ENCODE assay signal across 8 cellular contexts in genomic region chr13:32427852-32428580, GRCh38. TPM values are rescaled to one million over a fixed set of nuclear protein-coding genes. Genes with fewer than 3 reads are reported as not detected.
DNase-seq lines count a peak whose midpoint lies in the region; ATAC-seq and TF ChIP-seq lines count a peak whose summit lies in the region.

Gene N4BP2L1, minus strand, starts transcription at chr13:32428130. Its CDS starts 48 bp downstream, at chr13:32428082.

- H4K20me1 ChIP-seq in DOHH2 (ENCODE audit: control insufficient read depth, insufficient read depth, low read depth, low read length): no peaks in the 10 kb centered on the region

- H3K79me2 ChIP-seq in DOHH2 (ENCODE audit: control insufficient read depth, low read length): no peaks in the 10 kb centered on the region

- peak; percentile 70 to 82 for TF ChIP-seq POLR2A in adrenal gland (IDR thresholded peaks at IDR 0.05)

- H3K4me3 ChIP-seq in DOHH2 (ENCODE audit: low read length): peak within 1 kb of the TSS; percentile 74
- H3K4me3 ChIP-seq in adrenal gland: peak within 1 kb of the TSS; percentile 26 to 96 (median 77)
- peak within 1 kb of the TSS; percentile 67 for H3K4me3 ChIP-seq in retinal pigment epithelial cell (ENCODE audit: low read length)

- H3K9me2 ChIP-seq in DOHH2 (replicated peaks; ENCODE audit: control insufficient read depth, low read length): no peaks in the 10 kb centered on the region

- no peak for TF ChIP-seq EP300 in Ishikawa (IDR thresholded peaks at IDR 0.05; ENCODE audit: borderline replicate concordance)

- peak; percentile 73 for ATAC-seq in GM21528 (IDR thresholded peaks at IDR 0.05; ENCODE audit: low FRiP score, unreplicated experiment)
- ATAC-seq in T-helper 17 cell: peak; percentile 70

- no peaks in the 10 kb centered on the region for H3K27me3 Mint-ChIP-seq in T-helper 17 cell

- H3K27me3 ChIP-seq in DOHH2 (ENCODE audit: control insufficient read depth, low read length) (peaks cover 40% of the 10 kb centered on the region), adrenal gland (no peaks in the 10 kb centered on the region)

- H3K4me1 ChIP-seq in DOHH2 (ENCODE audit: control insufficient read depth, low read length) (peaks cover 20% of the 10 kb centered on the region), adrenal gland (replicated peaks in 1 of 2) (peaks cover 0 to 21% of the 10 kb centered on the region in 2 donors)

- no peaks in the 10 kb centered on the region for H3F3A ChIP-seq in DOHH2 (ENCODE audit: control insufficient read depth, insufficient read depth)

- H3K27ac ChIP-seq in DOHH2 (ENCODE audit: low read depth, low read length): no peak within 1 kb of the TSS
- peak within 1 kb of the TSS; percentile 58 to 93 (median 81) for H3K27ac ChIP-seq in adrenal gland

- intact Hi-C loops in adrenal gland (cut with DNase I): loop anchor here in 1 of 2 donors (10.0 kb wide), 1 partner anchor 107 kb away; the partner anchor contains the start of gene N4BP2L2

- H3K36me3 ChIP-seq in DOHH2 (ENCODE audit: control insufficient read depth, low read length) (no peaks in the 10 kb centered on the region), adrenal gland (replicated peaks in 1 of 2) (no peaks in the 10 kb centered on the region)

- TF ChIP-seq CTCF in DOHH2 (IDR thresholded peaks at IDR 0.05; ENCODE audit: low read depth, low read length, poor library complexity, severe bottlenecking): no peak
- TF ChIP-seq CTCF in adrenal gland (IDR thresholded peaks at IDR 0.05): no peak
- TF ChIP-seq CTCF in retinal pigment epithelial cell (conservative IDR thresholded peaks at IDR 0.05; ENCODE audit: low read depth, low read length): no peak

- peaks cover 36% of the 10 kb centered on the region for H3K4me1 Mint-ChIP-seq in T-helper 17 cell

- 0 to 2% (median 0%) methylated on average over 9 to 40 of the region's 40 CpGs for WGBS in adrenal gland, 4 donors

- peak within 1 kb of the TSS; percentile 69 for H3K4me2 ChIP-seq in DOHH2 (ENCODE audit: low read length)

- no peak for TF ChIP-seq RAD21 in Ishikawa (IDR thresholded peaks at IDR 0.05; ENCODE audit: low read depth)

- H3K4me3 Mint-ChIP-seq in T-helper 17 cell: peak within 1 kb of the TSS; percentile 99

- H3K27ac Mint-ChIP-seq in T-helper 17 cell: peak within 1 kb of the TSS; percentile 97

- H3K36me3 Mint-ChIP-seq in T-helper 17 cell (ENCODE audit: low read depth): peaks cover 10% of the 10 kb centered on the region

- H3K9me3 ChIP-seq in DOHH2 (ENCODE audit: control insufficient read depth, insufficient read depth, low read length) (no peaks in the 10 kb centered on the region), T-helper 17 cell (ENCODE audit: control insufficient read depth, low read length, poor library complexity, severe bottlenecking) (no peaks in the 10 kb centered on the region), adrenal gland (replicated peaks in 1 of 3) (no peaks in the 10 kb centered on the region)

- peak; percentile 51 to 82 (median 73) for DNase-seq in T-helper 17 cell
- peak; percentile 67 to 85 (median 80) for DNase-seq in adrenal gland
- peak; percentile 75 to 77 for DNase-seq in hippocampal formation (lab: John Stamatoyannopoulos, UW)
- no peak for DNase-seq in retinal pigment epithelial cell (ENCODE audit: low read depth)
- no peak for DNase-seq in NCI-H2107 (lab: John Stamatoyannopoulos, UW)

TF ChIP-seq in Ishikawa, 13 proteins besides CTCF, POLR2A, EP300 and RAD21:
- TF ChIP-seq TEAD4 (IDR thresholded peaks at IDR 0.05): no peak
- TF ChIP-seq, protein P1, sequence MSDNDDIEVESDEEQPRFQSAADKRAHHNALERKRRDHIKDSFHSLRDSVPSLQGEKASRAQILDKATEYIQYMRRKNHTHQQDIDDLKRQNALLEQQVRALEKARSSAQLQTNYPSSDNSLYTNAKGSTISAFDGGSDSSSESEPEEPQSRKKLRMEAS (IDR thresholded peaks at IDR 0.05): peak; percentile 31; the same call in 1 of the 2 replicates
- no peak for TF ChIP-seq YY1 (IDR thresholded peaks at IDR 0.05; ENCODE audit: low read depth)
- TF ChIP-seq ZBTB7A (IDR thresholded peaks at IDR 0.05; ENCODE audit: low read depth): peak; percentile 69
- TF ChIP-seq EGR1 (IDR thresholded peaks at IDR 0.05): peak; percentile 81
- TF ChIP-seq, protein P2, sequence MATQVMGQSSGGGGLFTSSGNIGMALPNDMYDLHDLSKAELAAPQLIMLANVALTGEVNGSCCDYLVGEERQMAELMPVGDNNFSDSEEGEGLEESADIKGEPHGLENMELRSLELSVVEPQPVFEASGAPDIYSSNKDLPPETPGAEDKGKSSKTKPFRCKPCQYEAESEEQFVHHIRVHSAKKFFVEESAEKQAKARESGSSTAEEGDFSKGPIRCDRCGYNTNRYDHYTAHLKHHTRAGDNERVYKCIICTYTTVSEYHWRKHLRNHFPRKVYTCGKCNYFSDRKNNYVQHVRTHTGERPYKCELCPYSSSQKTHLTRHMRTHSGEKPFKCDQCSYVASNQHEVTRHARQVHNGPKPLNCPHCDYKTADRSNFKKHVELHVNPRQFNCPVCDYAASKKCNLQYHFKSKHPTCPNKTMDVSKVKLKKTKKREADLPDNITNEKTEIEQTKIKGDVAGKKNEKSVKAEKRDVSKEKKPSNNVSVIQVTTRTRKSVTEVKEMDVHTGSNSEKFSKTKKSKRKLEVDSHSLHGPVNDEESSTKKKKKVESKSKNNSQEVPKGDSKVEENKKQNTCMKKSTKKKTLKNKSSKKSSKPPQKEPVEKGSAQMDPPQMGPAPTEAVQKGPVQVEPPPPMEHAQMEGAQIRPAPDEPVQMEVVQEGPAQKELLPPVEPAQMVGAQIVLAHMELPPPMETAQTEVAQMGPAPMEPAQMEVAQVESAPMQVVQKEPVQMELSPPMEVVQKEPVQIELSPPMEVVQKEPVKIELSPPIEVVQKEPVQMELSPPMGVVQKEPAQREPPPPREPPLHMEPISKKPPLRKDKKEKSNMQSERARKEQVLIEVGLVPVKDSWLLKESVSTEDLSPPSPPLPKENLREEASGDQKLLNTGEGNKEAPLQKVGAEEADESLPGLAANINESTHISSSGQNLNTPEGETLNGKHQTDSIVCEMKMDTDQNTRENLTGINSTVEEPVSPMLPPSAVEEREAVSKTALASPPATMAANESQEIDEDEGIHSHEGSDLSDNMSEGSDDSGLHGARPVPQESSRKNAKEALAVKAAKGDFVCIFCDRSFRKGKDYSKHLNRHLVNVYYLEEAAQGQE (IDR thresholded peaks at IDR 0.05; ENCODE audit: low read depth): no peak
- no peak for TF ChIP-seq CREB1 (IDR thresholded peaks at IDR 0.05; ENCODE audit: low read depth)
- no peak for TF ChIP-seq FOXM1 (IDR thresholded peaks at IDR 0.05; ENCODE audit: borderline replicate concordance, low read depth)
- no peak for TF ChIP-seq TAF1 (IDR thresholded peaks at IDR 0.05; ENCODE audit: low read depth)
- peak; percentile 81 for TF ChIP-seq USF1 (IDR thresholded peaks at IDR 0.05)
- TF ChIP-seq TCF12 (IDR thresholded peaks at IDR 0.05; ENCODE audit: low read depth): no peak

RNA-seq across cellular contexts. Expression of gene N4BP2L1, which starts in this region (rescaled TPM):
- total RNA-seq in T-helper 17 cell: 10 to 100 TPM; 37.8 to 45.9 TPM
- total RNA-seq in adrenal gland: 10 to 100 TPM in 5 of 8 donors, 1 to 10 TPM in 3; 6.7 to 23.5 (median 10.6) TPM
- 10 to 100 TPM in 2 of 3 donors, 1 to 10 TPM in 1; 9.4 to 22.0 (median 16.5) TPM for polyA plus RNA-seq in adrenal gland

Comparison
In these comparisons a context has a peak if more than half of its experiments do, and no peak if none do; other contexts are left out.
1. DNase-seq: peak in T-helper 17 cell (3 of 3), adrenal gland (7 of 7) and hippocampal formation (2 of 2); none in retinal pigment epithelial cell (single experiment) and NCI-H2107 (single experiment).
2. Peak in every context shown above with its lines, with median percentiles within 50 percentile points of each other: H3K4me3 ChIP-seq.